ENCODE assay signal across 29 cellular contexts in the genomic region with DNA sequence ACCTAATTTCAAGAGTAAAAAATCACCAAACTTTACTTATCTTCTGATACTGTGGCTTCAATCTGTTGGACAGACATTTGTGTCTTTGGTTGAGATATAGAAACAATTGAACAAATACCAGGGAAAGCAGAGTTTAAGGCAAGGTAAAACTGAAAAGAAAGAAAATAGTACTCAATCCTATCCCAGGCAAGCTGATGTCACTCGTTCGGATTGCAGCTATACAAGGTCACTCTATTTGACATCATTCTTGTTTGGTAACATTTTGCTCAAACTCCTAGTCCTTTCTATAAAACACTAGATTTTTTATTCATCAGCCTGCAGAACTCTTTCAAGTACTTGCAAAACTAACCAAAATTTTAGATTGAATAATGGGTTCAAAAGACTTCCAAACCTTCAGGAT.
"Had no signal": no experiment of that assay in that cellular context is flagged by ENCODE, and none has a peak within 500 bp of the region (broad histone marks: within the 10 kb centered on the region; RNA-seq: fewer than 3 reads in every experiment).

No MANE protein-coding gene starts in this region.

- H3K9me3 Mint-ChIP-seq: activated CD4-positive, alpha-beta memory T cell treated with anti-CD3 and anti-CD28 coated beads, Interleukin-2, amount 10 ng/mL, durations not matched to agents 7 days and 5 days; activated CD4-positive, alpha-beta T cell treated with anti-CD3 and anti-CD28 coated beads, Interleukin-2, amount 10 ng/mL, durations not matched to agents 7 days and 5 days; activated T-cell treated with anti-CD3 and anti-CD28 coated beads, Interleukin-2, amount 50 U/mL, for 4 hours; effector memory CD8-positive, alpha-beta T cell; WTC11 had no signal

- H3K27me3 ChIP-seq: body of pancreas, esophagus squamous epithelium, gastroesophageal sphincter had no signal

- ATAC-seq: activated naive CD4-positive, alpha-beta T cell treated with anti-CD3 and anti-CD28 coated beads, Interleukin-2, amount 50 U/mL, for 72 hours; activated T-cell treated with anti-CD3 and anti-CD28 coated beads, Interleukin-2, amount 50 U/mL, for 4 hours; body of pancreas; effector memory CD8-positive, alpha-beta T cell; gastroesophageal sphincter; T-helper 17 cell; WTC11 had no signal

- H3K27me3 Mint-ChIP-seq: activated CD4-positive, alpha-beta memory T cell treated with anti-CD3 and anti-CD28 coated beads, Interleukin-2, amount 10 ng/mL, durations not matched to agents 7 days and 5 days; activated CD4-positive, alpha-beta T cell treated with anti-CD3 and anti-CD28 coated beads, Interleukin-2, amount 10 ng/mL, durations not matched to agents 7 days and 5 days; activated naive CD4-positive, alpha-beta T cell treated with anti-CD3 and anti-CD28 coated beads, Interleukin-2, amount 10 ng/mL, durations not matched to agents 7 days and 5 days; T-helper 17 cell had no signal

- H3K9me3 ChIP-seq: adrenal gland, body of pancreas, esophagus squamous epithelium, gastroesophageal sphincter had no signal

- H3K27ac Mint-ChIP-seq: activated CD4-positive, alpha-beta memory T cell treated with anti-CD3 and anti-CD28 coated beads, Interleukin-2, amount 10 ng/mL, durations not matched to agents 7 days and 5 days; activated CD4-positive, alpha-beta T cell treated with anti-CD3 and anti-CD28 coated beads, Interleukin-2, amount 10 ng/mL, durations not matched to agents 7 days and 5 days; activated naive CD4-positive, alpha-beta T cell treated with anti-CD3 and anti-CD28 coated beads, Interleukin-2, amount 10 ng/mL, durations not matched to agents 7 days and 5 days; activated naive CD4-positive, alpha-beta T cell treated with anti-CD3 and anti-CD28 coated beads, Interleukin-2, amount 50 U/mL, for 72 hours; effector memory CD8-positive, alpha-beta T cell; WTC11 had no signal

- DNase-seq: activated CD4-positive, alpha-beta memory T cell treated with anti-CD3 and anti-CD28 coated beads, Interleukin-2, amount 10 ng/mL, durations not matched to agents 7 days and 5 days; activated CD4-positive, alpha-beta T cell treated with anti-CD3 and anti-CD28 coated beads for 1 hour; activated CD4-positive, alpha-beta T cell treated with anti-CD3 and anti-CD28 coated beads for 4 hours; activated CD4-positive, alpha-beta T cell treated with anti-CD3 and anti-CD28 coated beads, Interleukin-2, amount 10 ng/mL, durations not matched to agents 7 days and 5 days; activated CD4-positive, alpha-beta T cell treated with anti-CD3 and anti-CD28 coated beads, Interleukin-2, amount 50 U/mL, for 4 hours; activated CD8-positive, alpha-beta memory T cell treated with anti-CD3 and anti-CD28 coated beads, Interleukin-2, amount 50 U/mL, for 48 hours; activated gamma-delta T cell; activated naive CD4-positive, alpha-beta T cell; activated naive CD4-positive, alpha-beta T cell treated with anti-CD3 and anti-CD28 coated beads, Interleukin-2, amount 10 ng/mL, durations not matched to agents 7 days and 5 days; activated T-cell treated with anti-CD3 and anti-CD28 coated beads for 4 hours; activated T-cell treated with anti-CD3 and anti-CD28 coated beads, Interleukin-2, amount 50 U/mL, for 4 hours; amygdala; aorta; body of pancreas; caudate nucleus; cortex of kidney; dermis blood vessel endothelial cell; effector CD4-positive, alpha-beta T cell; effector memory CD8-positive, alpha-beta T cell; esophagus squamous epithelium; foreskin melanocyte; T-helper 1 cell; T-helper 17 cell had no signal

- H3K36me3 Mint-ChIP-seq: WTC11 had no signal

- H3K4me1 ChIP-seq: adrenal gland had no signal

- H3K4me3 ChIP-seq: adrenal gland, body of pancreas, esophagus squamous epithelium, gastroesophageal sphincter had no signal

- H3K4me3 Mint-ChIP-seq: activated CD4-positive, alpha-beta memory T cell treated with anti-CD3 and anti-CD28 coated beads, Interleukin-2, amount 10 ng/mL, durations not matched to agents 7 days and 5 days; activated CD4-positive, alpha-beta T cell treated with anti-CD3 and anti-CD28 coated beads, Interleukin-2, amount 10 ng/mL, durations not matched to agents 7 days and 5 days; activated naive CD4-positive, alpha-beta T cell treated with anti-CD3 and anti-CD28 coated beads, Interleukin-2, amount 10 ng/mL, durations not matched to agents 7 days and 5 days; activated T-cell treated with anti-CD3 and anti-CD28 coated beads, Interleukin-2, amount 50 U/mL, for 4 hours; effector memory CD8-positive, alpha-beta T cell; T-helper 17 cell; WTC11 had no signal

- H3K27ac ChIP-seq: adrenal gland, epithelial cell of prostate, esophagus squamous epithelium, gastroesophageal sphincter, VCaP had no signal

- H3K36me3 ChIP-seq: adrenal gland, esophagus squamous epithelium, gastroesophageal sphincter had no signal
